ENCODE assay signal across 20 cellular contexts in the genomic region with DNA sequence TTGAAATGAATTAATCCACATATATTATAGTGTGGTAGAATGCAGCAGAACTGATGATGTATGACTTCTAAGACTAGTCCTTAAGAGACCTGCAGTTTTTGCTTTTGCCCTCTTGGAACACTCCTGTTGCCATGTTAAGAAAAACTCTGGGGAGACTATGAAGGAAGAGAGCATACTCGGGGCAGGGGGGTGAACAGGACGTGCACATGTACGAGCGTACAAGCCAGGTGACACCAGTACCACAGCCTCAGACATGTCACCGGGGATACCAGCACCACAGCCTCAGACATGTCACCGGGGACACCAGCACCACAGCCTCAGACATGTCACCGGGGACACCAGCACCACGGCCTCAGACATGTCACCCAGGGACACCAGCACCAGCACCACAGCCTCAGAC.
"Had no signal": no experiment of that assay in that cellular context is flagged by ENCODE, and none has a peak within 500 bp of the region (broad histone marks: within the 10 kb centered on the region; RNA-seq: fewer than 3 reads in every experiment).

No MANE protein-coding gene starts in this region.

- H3K27ac ChIP-seq: dorsolateral prefrontal cortex, heart left ventricle, right atrium auricular region, sigmoid colon, skin epidermis, suprapubic skin, thyroid gland, upper lobe of left lung, vagina had no signal

- ATAC-seq: heart left ventricle; left colon; left ventricle myocardium superior; naive thymus-derived CD4-positive, alpha-beta T cell; stimulated activated naive CD8-positive, alpha-beta T cell treated with anti-CD3 and anti-CD28 coated beads, Interleukin-15, Interleukin-2, amounts not matched to agents 100 U/mL and 50 U/mL, for 24 hours had no signal

- H3K36me3 Mint-ChIP-seq: naive thymus-derived CD4-positive, alpha-beta T cell had no signal

- H3K27me3 ChIP-seq: dorsolateral prefrontal cortex, heart left ventricle, right atrium auricular region, sigmoid colon, suprapubic skin, thyroid gland, upper lobe of left lung, vagina had no signal

- H3K36me3 ChIP-seq: heart left ventricle, right atrium auricular region, sigmoid colon, suprapubic skin, thyroid gland, upper lobe of left lung, vagina had no signal

- H3K4me1 ChIP-seq: heart left ventricle, right atrium auricular region, sigmoid colon, suprapubic skin, thyroid gland, upper lobe of left lung, vagina had no signal

- H3K4me3 ChIP-seq: dorsolateral prefrontal cortex, heart left ventricle, lung, right atrium auricular region, sigmoid colon, skin epidermis, suprapubic skin, thyroid gland, upper lobe of left lung, vagina had no signal

- H3K4me3 Mint-ChIP-seq: naive thymus-derived CD4-positive, alpha-beta T cell; nephron progenitor cell had no signal

- DNase-seq: cortex of kidney; dorsolateral prefrontal cortex; effector CD8-positive, alpha-beta T cell; foreskin melanocyte; heart left ventricle; hippocampal formation; left colon; left ventricle myocardium superior; mesendoderm; naive thymus-derived CD4-positive, alpha-beta T cell; nephron progenitor cell; sigmoid colon; stimulated activated naive CD8-positive, alpha-beta T cell treated with anti-CD3 and anti-CD28 coated beads, Interleukin-15, Interleukin-2, amounts not matched to agents 100 U/mL and 50 U/mL, for 24 hours; thyroid gland; upper lobe of left lung had no signal

- H3K9me3 ChIP-seq: heart left ventricle, right atrium auricular region, sigmoid colon, suprapubic skin, thyroid gland, upper lobe of left lung, vagina had no signal
